In genomic region chr5:158174918-158175663, GRCh38 we compare ENCODE assay signal across 8 cellular contexts.
DNase-seq lines count a peak whose midpoint lies in the region; ATAC-seq and TF ChIP-seq lines count a peak whose summit lies in the region.

No MANE protein-coding gene starts in this region.

- peak overlapping the region in 10 of 12 donors; percentile 26 to 72 (median 40) for H3K27ac ChIP-seq in heart left ventricle
- no peak overlapping the region for H3K27ac ChIP-seq in prostate gland

- TF ChIP-seq RAD21 in Ishikawa (IDR thresholded peaks at IDR 0.05; ENCODE audit: low read depth) = peak; percentile 89

- DNase-seq in NK-92 treated with Interleukin-12 subunit alpha and Interleukin-12 subunit beta, amount 100 ng/mL, for 24 hours (lab: John Stamatoyannopoulos, UW) = peak; percentile 9
- DNase-seq in NK-92 (lab: John Stamatoyannopoulos, UW; ENCODE audit: unreplicated experiment) (no peak), SHP77 treated with DMSO at 0.1 percent for 48 hours (lab: John Stamatoyannopoulos, UW) (peak; percentile 6), heart left ventricle (peak in 4 of 5 donors; percentile 74 to 83 (median 80)), prostate gland (ENCODE audit: low spot score) (peak; percentile 55)
- peak; percentile 18 for DNase-seq in activated naive CD8-positive, alpha-beta T cell treated with anti-CD3 and anti-CD28 coated beads, Interleukin-2, amount 50 U/mL, for 16 hours (ENCODE audit: low read depth, low spot score)

- H3K4me3 ChIP-seq in heart left ventricle = no peak overlapping the region
- H3K4me3 ChIP-seq in prostate gland = no peak overlapping the region

- H3K27me3 ChIP-seq in heart left ventricle = peaks cover 0 to 7% (median 0%) of the 10 kb centered on the region in 9 donors
- no peaks in the 10 kb centered on the region for H3K27me3 ChIP-seq in prostate gland (replicated peaks; ENCODE audit: insufficient read depth)

- ATAC-seq in heart left ventricle (peak; percentile 79 to 94 (median 91)), HG02642 (IDR thresholded peaks at IDR 0.05; ENCODE audit: poor library complexity, unreplicated experiment) (no peak)

- no peak for TF ChIP-seq EP300 in Ishikawa (IDR thresholded peaks at IDR 0.05; ENCODE audit: borderline replicate concordance)

- no peaks in the 10 kb centered on the region for H3K9me3 ChIP-seq in heart left ventricle
- H3K9me3 ChIP-seq in prostate gland = no peaks in the 10 kb centered on the region

- H3K36me3 ChIP-seq in heart left ventricle (no peaks in the 10 kb centered on the region), prostate gland (no peaks in the 10 kb centered on the region)

- peak; percentile 70 to 91 (median 77) for TF ChIP-seq CTCF in heart left ventricle (IDR thresholded peaks at IDR 0.05)
- peak; percentile 19 to 70 (median 61) for TF ChIP-seq CTCF in prostate gland (IDR thresholded peaks at IDR 0.05)

- H3K4me1 ChIP-seq in heart left ventricle = peaks cover 0 to 22% (median 15%) of the 10 kb centered on the region in 12 donors
- peaks cover 4% of the 10 kb centered on the region for H3K4me1 ChIP-seq in prostate gland (replicated peaks)

- WGBS in heart left ventricle, 4 donors = 18 to 23% (median 19%) methylated on average over 7 of the region's 7 CpGs
- whole genome bisulfite sequencing in prostate gland = 35% methylated on average over 7 of the region's 7 CpGs

- intact Hi-C loops in heart left ventricle (cut with DNase I) = loop anchor here (1.0 to 10.0 kb wide), 19 partner anchors 98 to 960 kb away; no protein-coding TSS in a partner anchor
- intact Hi-C loops in prostate gland (cut with DNase I) = loop anchor here (1.0 to 10.0 kb wide), 4 partner anchors 98 to 931 kb away; no protein-coding TSS in a partner anchor

- no peak for TF ChIP-seq POLR2A in heart left ventricle (IDR thresholded peaks at IDR 0.05)
- no peak for TF ChIP-seq POLR2A in prostate gland (IDR thresholded peaks at IDR 0.05)

TF ChIP-seq in Ishikawa, 13 proteins besides CTCF, POLR2A, EP300 and RAD21:
- TF ChIP-seq TCF12 (IDR thresholded peaks at IDR 0.05; ENCODE audit: low read depth) = no peak
- TF ChIP-seq FOXM1 (IDR thresholded peaks at IDR 0.05; ENCODE audit: borderline replicate concordance, low read depth) = no peak
- no peak for TF ChIP-seq CEBPB (IDR thresholded peaks at IDR 0.05)
- TF ChIP-seq YY1 (IDR thresholded peaks at IDR 0.05; ENCODE audit: low read depth) = no peak
- no peak for TF ChIP-seq USF1 (IDR thresholded peaks at IDR 0.05)
- TF ChIP-seq, protein P1, sequence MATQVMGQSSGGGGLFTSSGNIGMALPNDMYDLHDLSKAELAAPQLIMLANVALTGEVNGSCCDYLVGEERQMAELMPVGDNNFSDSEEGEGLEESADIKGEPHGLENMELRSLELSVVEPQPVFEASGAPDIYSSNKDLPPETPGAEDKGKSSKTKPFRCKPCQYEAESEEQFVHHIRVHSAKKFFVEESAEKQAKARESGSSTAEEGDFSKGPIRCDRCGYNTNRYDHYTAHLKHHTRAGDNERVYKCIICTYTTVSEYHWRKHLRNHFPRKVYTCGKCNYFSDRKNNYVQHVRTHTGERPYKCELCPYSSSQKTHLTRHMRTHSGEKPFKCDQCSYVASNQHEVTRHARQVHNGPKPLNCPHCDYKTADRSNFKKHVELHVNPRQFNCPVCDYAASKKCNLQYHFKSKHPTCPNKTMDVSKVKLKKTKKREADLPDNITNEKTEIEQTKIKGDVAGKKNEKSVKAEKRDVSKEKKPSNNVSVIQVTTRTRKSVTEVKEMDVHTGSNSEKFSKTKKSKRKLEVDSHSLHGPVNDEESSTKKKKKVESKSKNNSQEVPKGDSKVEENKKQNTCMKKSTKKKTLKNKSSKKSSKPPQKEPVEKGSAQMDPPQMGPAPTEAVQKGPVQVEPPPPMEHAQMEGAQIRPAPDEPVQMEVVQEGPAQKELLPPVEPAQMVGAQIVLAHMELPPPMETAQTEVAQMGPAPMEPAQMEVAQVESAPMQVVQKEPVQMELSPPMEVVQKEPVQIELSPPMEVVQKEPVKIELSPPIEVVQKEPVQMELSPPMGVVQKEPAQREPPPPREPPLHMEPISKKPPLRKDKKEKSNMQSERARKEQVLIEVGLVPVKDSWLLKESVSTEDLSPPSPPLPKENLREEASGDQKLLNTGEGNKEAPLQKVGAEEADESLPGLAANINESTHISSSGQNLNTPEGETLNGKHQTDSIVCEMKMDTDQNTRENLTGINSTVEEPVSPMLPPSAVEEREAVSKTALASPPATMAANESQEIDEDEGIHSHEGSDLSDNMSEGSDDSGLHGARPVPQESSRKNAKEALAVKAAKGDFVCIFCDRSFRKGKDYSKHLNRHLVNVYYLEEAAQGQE (IDR thresholded peaks at IDR 0.05; ENCODE audit: low read depth) = no peak
- TF ChIP-seq NFIC (IDR thresholded peaks at IDR 0.05) = no peak
- no peak for TF ChIP-seq ZBTB7A (IDR thresholded peaks at IDR 0.05; ENCODE audit: low read depth)

Comparison
In these comparisons a context has a peak if more than half of its experiments do, and no peak if none do; other contexts are left out.
1. H3K27ac ChIP-seq: peak in heart left ventricle (10 of 12); none in prostate gland (0 of 2).